In the genomic region with DNA sequence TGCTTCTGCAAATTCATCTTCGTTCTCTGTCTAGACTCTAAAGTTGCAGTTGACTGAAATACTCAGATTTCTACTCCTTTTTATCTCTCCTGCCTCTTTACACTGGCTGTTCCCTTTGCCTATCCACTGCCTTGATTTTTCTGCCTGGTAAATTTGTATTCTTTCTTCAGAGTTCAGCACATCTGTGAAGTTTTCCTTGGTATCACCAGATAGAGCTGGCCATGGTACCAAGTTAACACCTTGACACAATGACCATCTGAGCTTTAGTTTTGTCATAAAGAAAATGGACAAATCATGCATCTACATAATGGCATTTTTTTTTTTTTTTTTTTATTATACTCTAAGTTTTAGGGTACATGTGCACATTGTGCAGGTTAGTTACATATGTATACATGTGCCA, we compare ENCODE assay signal across 7 cellular contexts.
"Had no signal": no experiment of that assay in that cellular context is flagged by ENCODE, and none has a peak within 500 bp of the region (broad histone marks: within the 10 kb centered on the region; RNA-seq: fewer than 3 reads in every experiment).

No MANE protein-coding gene starts in this region.

- H3K4me3 ChIP-seq: GM23338 had no signal

- DNase-seq: H9, HCEC 1CT, HFFc6, KBM-7 had no signal

- H3K9me3 Mint-ChIP-seq: GM23338, H9 had no signal

- H3K4me1 Mint-ChIP-seq: GM23338, H9 had no signal

- ATAC-seq: GM23338, HepG2 had no signal

- H2AFZ ChIP-seq: GM23338 had no signal

- H3K27ac ChIP-seq: HL-60 had no signal

- H3K4me2 ChIP-seq: GM23338 had no signal

- H3K4me3 Mint-ChIP-seq: GM23338, H9, HFFc6 had no signal

- H3K27ac Mint-ChIP-seq: GM23338, H9, HFFc6 had no signal
